ENCODE assay signal across 10 cellular contexts in the genomic region with DNA sequence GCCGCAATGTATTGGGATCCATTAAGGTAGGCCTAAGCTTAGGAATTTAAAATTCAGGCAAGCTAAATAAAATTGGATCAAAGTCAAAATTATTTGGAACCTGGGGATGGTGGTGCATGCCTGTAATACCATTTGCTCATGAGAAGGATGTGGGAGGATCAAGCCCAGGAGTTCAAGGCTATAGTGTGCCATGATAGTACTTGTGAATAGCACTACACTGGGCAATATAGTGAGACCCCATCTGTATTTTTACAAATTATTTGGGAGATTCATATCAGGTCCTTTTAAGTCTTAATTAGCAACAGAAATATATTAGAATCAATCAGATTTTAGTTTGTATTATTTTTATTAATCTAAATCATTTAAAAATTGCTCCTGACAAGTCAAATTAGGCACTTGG.
"Had no signal": no experiment of that assay in that cellular context is flagged by ENCODE, and none has a peak within 500 bp of the region (broad histone marks: within the 10 kb centered on the region; RNA-seq: fewer than 3 reads in every experiment).

No MANE protein-coding gene starts in this region.

- DNase-seq: GM23248, GOT3, H7, H9, HCEC 1CT, HFFc6 had no signal

- H3K9ac ChIP-seq: GM23248 had no signal

- H3K9me3 Mint-ChIP-seq: H9, HFFc6 had no signal

- H3K4me1 Mint-ChIP-seq: H9 had no signal

- H3K27ac Mint-ChIP-seq: H9, HFFc6 had no signal

- H3K4me3 Mint-ChIP-seq: H9, HFFc6 had no signal

- H3K27ac ChIP-seq: GM23248 had no signal

- H3K36me3 ChIP-seq: HAP-1 had no signal

- ATAC-seq: HCT116 had no signal

- H3K4me3 ChIP-seq: GM23248, HAP-1 had no signal

- FAIRE-seq: H1, H54 had no signal

- H3K9me3 ChIP-seq: HAP-1 had no signal

- H2AFZ ChIP-seq: GM23248 had no signal

- H3K4me1 ChIP-seq: HAP-1 had no signal
